ENCODE assay signal across 17 cellular contexts in genomic region chr7:2575046-2575732, GRCh38.
"Had no signal": no experiment of that assay in that cellular context is flagged by ENCODE, and none has a peak within 500 bp of the region (broad histone marks: within the 10 kb centered on the region; RNA-seq: fewer than 3 reads in every experiment).

No MANE protein-coding gene starts in this region.

- H3K4me1 ChIP-seq: heart right ventricle, prostate gland, spleen, thyroid gland had no signal

- H3K27ac Mint-ChIP-seq: activated CD4-positive, alpha-beta memory T cell treated with anti-CD3 and anti-CD28 coated beads, Interleukin-2, amount 10 ng/mL, durations not matched to agents 7 days and 5 days; activated naive CD4-positive, alpha-beta T cell treated with anti-CD3 and anti-CD28 coated beads, Interleukin-2, amount 10 ng/mL, durations not matched to agents 7 days and 5 days; activated T-cell treated with anti-CD3 and anti-CD28 coated beads, Interleukin-2, amount 50 U/mL, for 72 hours had no signal

- H3K27me3 ChIP-seq: heart right ventricle, spleen, thyroid gland had no signal

- H3K9me3 Mint-ChIP-seq: activated naive CD4-positive, alpha-beta T cell treated with anti-CD3 and anti-CD28 coated beads, Interleukin-2, amount 10 ng/mL, durations not matched to agents 7 days and 5 days; activated T-cell treated with anti-CD3 and anti-CD28 coated beads, Interleukin-2, amount 50 U/mL, for 72 hours had no signal

- H3K27me3 Mint-ChIP-seq: activated CD4-positive, alpha-beta memory T cell treated with anti-CD3 and anti-CD28 coated beads, Interleukin-2, amount 10 ng/mL, durations not matched to agents 7 days and 5 days; activated naive CD4-positive, alpha-beta T cell treated with anti-CD3 and anti-CD28 coated beads, Interleukin-2, amount 10 ng/mL, durations not matched to agents 7 days and 5 days had no signal

- H3K27ac ChIP-seq: heart right ventricle, prostate gland, spleen, thyroid gland had no signal

- H3K9me3 ChIP-seq: heart right ventricle, prostate gland, spleen, thyroid gland had no signal

- DNase-seq: activated CD4-positive, alpha-beta memory T cell treated with anti-CD3 and anti-CD28 coated beads, Interleukin-2, amount 10 ng/mL, durations not matched to agents 7 days and 5 days; activated CD4-positive, alpha-beta T cell treated with anti-CD3 and anti-CD28 coated beads for 4 hours; activated effector memory CD4-positive, alpha-beta T cell treated with anti-CD3 and anti-CD28 coated beads, Interleukin-2, amount 50 U/mL, for 16 hours; activated naive CD4-positive, alpha-beta T cell treated with anti-CD3 and anti-CD28 coated beads, Interleukin-2, amount 10 ng/mL, durations not matched to agents 7 days and 5 days; activated T-cell treated with anti-CD3 and anti-CD28 coated beads, Interleukin-2, amount 50 U/mL, for 72 hours; cerebellar nuclear complex; cortex of kidney; heart right ventricle; left colon; mesenchymal stem cell; stimulated activated CD4-positive, alpha-beta T cell treated with anti-CD3 and anti-CD28 coated beads, Interleukin-4, amount 100 ng/mL, for 1 hour; stimulated activated naive CD4-positive, alpha-beta T cell treated with Interleukin-2 at 50 U/mL for 16 hours; substantia nigra; T-helper 1 cell; thyroid gland had no signal

- H3K4me3 Mint-ChIP-seq: activated CD4-positive, alpha-beta memory T cell treated with anti-CD3 and anti-CD28 coated beads, Interleukin-2, amount 10 ng/mL, durations not matched to agents 7 days and 5 days; activated naive CD4-positive, alpha-beta T cell treated with anti-CD3 and anti-CD28 coated beads, Interleukin-2, amount 10 ng/mL, durations not matched to agents 7 days and 5 days; activated T-cell treated with anti-CD3 and anti-CD28 coated beads, Interleukin-2, amount 50 U/mL, for 72 hours had no signal

- ATAC-seq: activated T-cell treated with anti-CD3 and anti-CD28 coated beads, Interleukin-2, amount 50 U/mL, for 72 hours; left colon had no signal

- H3K4me3 ChIP-seq: heart right ventricle, prostate gland, spleen, thyroid gland had no signal
